Comparison of ENCODE assay signal across 1 cellular context in genomic region chr18:63831080-63831788, GRCh38.
TF ChIP-seq lines count a peak whose summit lies in the region.

No MANE protein-coding gene starts in this region.

TF ChIP-seq in GM12878, 131 proteins besides CTCF, POLR2A, EP300 and RAD21 (continued from another document):
- peak; percentile 50; the same call in 1 of the 2 replicates for TF ChIP-seq ATF2 (IDR thresholded peaks at IDR 0.05; ENCODE audit: low read length)
TF ChIP-seq in GM12878: peak in this region for 8.
